Comparison of ENCODE assay signal across 22 cellular contexts in genomic region chr16:7653746-7654145, GRCh38.
"Had no signal": no experiment of that assay in that cellular context is flagged by ENCODE, and none has a peak within 500 bp of the region (broad histone marks: within the 10 kb centered on the region; RNA-seq: fewer than 3 reads in every experiment).

No MANE protein-coding gene starts in this region.

- H3K36me3 ChIP-seq: MG63, SJSA1 had no signal

- H3K4me3 ChIP-seq: MG63, SJSA1, SK-N-MC had no signal

- H3K4me1 ChIP-seq: SJSA1 had no signal

- DNase-seq: IMR-90, Karpas-422, KG1, MG63, NCI-H1092, NCI-H1105 treated with DMSO at 0.1 percent for 48 hours, NCI-H1417 treated with DMSO at 0.1 percent for 48 hours, NCI-H146, NCI-H1694 treated with DMSO at 0.1 percent for 48 hours, NCI-H1930, NCI-H2081, NCI-H2107, NCI-H2227 treated with DMSO at 0.1 percent for 48 hours, NCI-H524 treated with DMSO at 0.1 percent for 48 hours, NCI-H69, NCI-H774, Right ventricle myocardium superior, RPMI8226, SIG-M5 had no signal

- H3K9me3 ChIP-seq: MG63, SJSA1 had no signal

- ATAC-seq: HepG2 had no signal

- H3K27ac ChIP-seq: SJSA1, SK-N-MC had no signal

- H3K27me3 ChIP-seq: MG63, SJSA1 had no signal
